Comparison of ENCODE assay signal across 9 cellular contexts in the genomic region with DNA sequence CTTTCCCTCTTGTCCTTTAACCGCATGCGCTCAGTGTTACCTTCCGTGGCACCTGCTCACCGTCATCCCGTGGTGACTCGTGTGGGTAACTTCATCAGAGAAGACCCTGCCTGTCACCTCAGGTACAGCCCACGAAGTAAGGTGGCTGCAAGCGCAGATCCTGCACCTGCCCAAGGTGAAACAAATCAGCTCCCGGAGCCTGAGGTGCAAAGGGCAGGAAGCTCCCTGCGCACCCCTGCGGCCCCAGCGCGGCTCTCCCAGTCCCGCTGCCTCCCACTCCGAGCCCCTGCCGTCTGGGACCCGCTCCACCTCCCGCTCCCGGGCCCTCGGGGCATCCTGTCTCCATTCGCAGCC.
DNase-seq lines count a peak whose midpoint lies in the region; ATAC-seq and TF ChIP-seq lines count a peak whose summit lies in the region.
"Had no signal": no experiment of that assay in that cellular context is flagged by ENCODE, and none has a peak within 500 bp of the region (broad histone marks: within the 10 kb centered on the region; RNA-seq: fewer than 3 reads in every experiment).

No MANE protein-coding gene starts in this region.

- H3K27ac ChIP-seq in ascending aorta (no peak overlapping the region), tibial artery (peak overlapping the region in 1 of 2 donors; percentile 37), Karpas-422 (ENCODE audit: low read length) (no peak overlapping the region)

- no peak overlapping the region for H2AFZ ChIP-seq in Karpas-422 (ENCODE audit: low read length)

- H3K36me3 Mint-ChIP-seq in activated T-cell treated with anti-CD3 and anti-CD28 coated beads, Interleukin-2, amount 50 U/mL, for 72 hours (ENCODE audit: insufficient read depth in 2 of 2): no peaks in the 10 kb centered on the region

- peak overlapping the region; percentile 71 to 74 for H3K4me3 ChIP-seq in ascending aorta
- peak overlapping the region; percentile 51 to 73 for H3K4me3 ChIP-seq in tibial artery
- H3K4me3 ChIP-seq in Karpas-422 (ENCODE audit: low read length): no peak overlapping the region

- intact Hi-C loops in ascending aorta (cut with DNase I) (loop anchor here (2.0 to 10.0 kb wide), 3 partner anchors 189 to 319 kb away; a partner anchor contains a TSS), tibial artery (cut with DNase I; ENCODE audit: low total_unique reads) (loop anchor here (5.0 to 10.0 kb wide), 3 partner anchors 197 to 417 kb away; a partner anchor contains a TSS)

- H3K36me3 ChIP-seq in ascending aorta: no peaks in the 10 kb centered on the region
- no peaks in the 10 kb centered on the region for H3K36me3 ChIP-seq in tibial artery
- H3K36me3 ChIP-seq in Karpas-422 (ENCODE audit: insufficient read depth, low read length): no peaks in the 10 kb centered on the region
- H3K36me3 ChIP-seq: thyroid gland had no signal

- peaks cover 62% of the 10 kb centered on the region for H3K27me3 Mint-ChIP-seq in activated T-cell treated with anti-CD3 and anti-CD28 coated beads, Interleukin-2, amount 50 U/mL, for 72 hours (ENCODE audit: low read depth)

- TF ChIP-seq CTCF in ascending aorta (IDR thresholded peaks at IDR 0.05): no peak
- TF ChIP-seq CTCF in tibial artery (IDR thresholded peaks at IDR 0.05): no peak

- H3K4me3 Mint-ChIP-seq in activated T-cell treated with anti-CD3 and anti-CD28 coated beads, Interleukin-2, amount 50 U/mL, for 72 hours: peak overlapping the region; percentile 53 to 68

- no peaks in the 10 kb centered on the region for H4K20me1 ChIP-seq in Karpas-422 (ENCODE audit: insufficient read depth, low read depth, low read length)

- H3K27ac Mint-ChIP-seq in activated T-cell treated with anti-CD3 and anti-CD28 coated beads, Interleukin-2, amount 50 U/mL, for 72 hours: no peak overlapping the region

- no peak for ATAC-seq in activated T-cell treated with anti-CD3 and anti-CD28 coated beads, Interleukin-2, amount 50 U/mL, for 72 hours (replicated peaks in 1 of 2)
- peak; percentile 5 for ATAC-seq in left lobe of liver

- H3K9me2 ChIP-seq in Karpas-422 (replicated peaks; ENCODE audit: insufficient read depth, low read length): no peaks in the 10 kb centered on the region

- H3K9me3 Mint-ChIP-seq in activated T-cell treated with anti-CD3 and anti-CD28 coated beads, Interleukin-2, amount 50 U/mL, for 72 hours: no peaks in the 10 kb centered on the region

- H3K79me2 ChIP-seq in Karpas-422 (ENCODE audit: low read length): no peaks in the 10 kb centered on the region

- no peak overlapping the region for H3K4me2 ChIP-seq in Karpas-422 (ENCODE audit: low read depth, low read length, poor library complexity, severe bottlenecking)

- H3K4me1 ChIP-seq in ascending aorta: peaks cover 0 to 7% of the 10 kb centered on the region in 2 donors
- peaks cover 0 to 15% (median 10%) of the 10 kb centered on the region in 4 donors for H3K4me1 ChIP-seq in tibial artery
- H3K4me1 ChIP-seq in Karpas-422 (ENCODE audit: low read length): peaks cover 6% of the 10 kb centered on the region

- H3K9me3 ChIP-seq in ascending aorta (no peaks in the 10 kb centered on the region), tibial artery (no peaks in the 10 kb centered on the region), Karpas-422 (ENCODE audit: low read length) (no peaks in the 10 kb centered on the region)
- H3K9me3 ChIP-seq: thyroid gland had no signal

- H3K9ac ChIP-seq in Karpas-422 (ENCODE audit: low read length): no peak overlapping the region

- peak in 1 of 2 donors; percentile 5 for DNase-seq in activated T-cell treated with anti-CD3 and anti-CD28 coated beads, Interleukin-2, amount 50 U/mL, for 72 hours
- DNase-seq in activated T-cell treated with anti-CD3 and anti-CD28 coated beads for 4 hours (no peak), ascending aorta (ENCODE audit: low spot score in 2 of 2) (peak in 1 of 2 donors; percentile 57), left lobe of liver (ENCODE audit: low spot score) (no peak), tibial artery (no peak), AG20443 (ENCODE audit: low spot score) (no peak), Karpas-422 (no peak)
- no peak for DNase-seq in stimulated activated CD4-positive, alpha-beta T cell treated with anti-CD3 and anti-CD28 coated beads, Interleukin-4, amount 100 ng/mL, for 4 hours

- peaks cover 12% of the 10 kb centered on the region for H3K4me1 Mint-ChIP-seq in activated T-cell treated with anti-CD3 and anti-CD28 coated beads, Interleukin-2, amount 50 U/mL, for 72 hours (ENCODE audit: low read depth)

- H3K27me3 ChIP-seq in ascending aorta (no peaks in the 10 kb centered on the region), tibial artery (peaks cover 0 to 13% of the 10 kb centered on the region in 2 donors), Karpas-422 (ENCODE audit: low read length) (no peaks in the 10 kb centered on the region)
- H3K27me3 ChIP-seq: thyroid gland had no signal
